Comparison of ENCODE assay signal across 9 cellular contexts in genomic region chr1:45551684-45552083, GRCh38.
A peak's percentile ranks its signal among the peaks of the same experiment; 100 is the strongest.
DNase-seq lines count a peak whose midpoint lies in the region; ATAC-seq and TF ChIP-seq lines count a peak whose summit lies in the region.
"Had no signal": no experiment of that assay in that cellular context is flagged by ENCODE, and none has a peak within 500 bp of the region (broad histone marks: within the 10 kb centered on the region; RNA-seq: fewer than 3 reads in every experiment).

No MANE protein-coding gene starts in this region.

- H3K4me1 ChIP-seq in rectal smooth muscle tissue (ENCODE audit: control insufficient read depth, insufficient read depth, low read length), result peaks cover 7% of the 10 kb centered on the region

- H3K36me3 ChIP-seq in SU-DHL-6 (ENCODE audit: low read length), result peaks cover 9% of the 10 kb centered on the region
- peaks cover 2% of the 10 kb centered on the region for H3K36me3 ChIP-seq in rectal smooth muscle tissue (ENCODE audit: control insufficient read depth, insufficient read depth, low read length)

- H3K4me3 ChIP-seq in GM12865 (ENCODE audit: low read depth, low read length), result peak overlapping the region; percentile 73
- peak overlapping the region; percentile 85 for H3K4me3 ChIP-seq in SU-DHL-6 (ENCODE audit: insufficient read depth, low read length, poor library complexity, severe bottlenecking)
- peak overlapping the region; percentile 97 for H3K4me3 ChIP-seq in fibroblast of pulmonary artery (replicated peaks; ENCODE audit: low read depth, low read length)
- peak overlapping the region; percentile 87 for H3K4me3 ChIP-seq in rectal smooth muscle tissue (ENCODE audit: low read length)

- TF ChIP-seq CTCF in GM12865 (IDR thresholded peaks at IDR 0.05; ENCODE audit: insufficient read depth, low read depth, low read length, missing control alignments), result no peak
- TF ChIP-seq CTCF in SU-DHL-6 (IDR thresholded peaks at IDR 0.05; ENCODE audit: insufficient read depth, low read length, poor library complexity, severe bottlenecking), result no peak
- TF ChIP-seq CTCF in fibroblast of pulmonary artery (IDR thresholded peaks at IDR 0.05; ENCODE audit: low read length, missing control alignments), result no peak

- H2AFZ ChIP-seq in SU-DHL-6 (ENCODE audit: low read depth, low read length, severe bottlenecking), result no peak overlapping the region

- no peaks in the 10 kb centered on the region for H4K20me1 ChIP-seq in SU-DHL-6 (ENCODE audit: low read depth, low read length)

- H3K4me2 ChIP-seq in SU-DHL-6 (ENCODE audit: low read depth, low read length, poor library complexity, severe bottlenecking), result peak overlapping the region; percentile 99

- ATAC-seq in GM21825 (IDR thresholded peaks at IDR 0.05; ENCODE audit: unreplicated experiment) (no peak), HG03439 (IDR thresholded peaks at IDR 0.05; ENCODE audit: unreplicated experiment) (no peak)

- no peaks in the 10 kb centered on the region for H3K9me3 ChIP-seq in SU-DHL-6 (ENCODE audit: insufficient read depth, low read length)

- H3K27ac ChIP-seq in SU-DHL-6 (ENCODE audit: low read depth, low read length) (peak overlapping the region; percentile 70), rectal smooth muscle tissue (ENCODE audit: low read depth, low read length) (no peak overlapping the region)

- H3K79me2 ChIP-seq in SU-DHL-6 (ENCODE audit: insufficient read depth, low read length), result peaks cover 41% of the 10 kb centered on the region

- no peaks in the 10 kb centered on the region for H3K9me2 ChIP-seq in SU-DHL-6 (replicated peaks; ENCODE audit: insufficient read depth, low read length)

- no peak for DNase-seq in GM12865 (ENCODE audit: low read depth)
- DNase-seq in fibroblast of pulmonary artery (ENCODE audit: low read depth), result no peak
- no peak for DNase-seq in NK-92 (lab: John Stamatoyannopoulos, UW; ENCODE audit: unreplicated experiment)
- DNase-seq in NCI-H526 treated with DMSO at 0.1 percent for 48 hours (lab: John Stamatoyannopoulos, UW), result no peak
- DNase-seq: activated CD4-positive, CD25-positive, alpha-beta regulatory T cell treated with anti-CD3 and anti-CD28 coated beads, Interleukin-2, amount 50 U/mL, for 72 hours had no signal

- H3K9ac ChIP-seq in SU-DHL-6 (ENCODE audit: low read length), result peak overlapping the region; percentile 78
- H3K9ac ChIP-seq in rectal smooth muscle tissue (ENCODE audit: low read length), result no peak overlapping the region

- no peaks in the 10 kb centered on the region for H3K27me3 ChIP-seq in SU-DHL-6 (ENCODE audit: low read length)
- H3K27me3 ChIP-seq in rectal smooth muscle tissue (ENCODE audit: control insufficient read depth, insufficient read depth, low read length), result no peaks in the 10 kb centered on the region

- H3F3A ChIP-seq in SU-DHL-6 (ENCODE audit: insufficient read depth), result no peaks in the 10 kb centered on the region
